In genomic region chr4:176150283-176150682, GRCh38 we compare ENCODE assay signal across 9 cellular contexts. TPM values are rescaled to one million over a fixed set of nuclear protein-coding genes. Genes with fewer than 3 reads are reported as not detected.
DNase-seq lines count a peak whose midpoint lies in the region; ATAC-seq and TF ChIP-seq lines count a peak whose summit lies in the region.
"Had no signal": no experiment of that assay in that cellular context is flagged by ENCODE, and none has a peak within 500 bp of the region (broad histone marks: within the 10 kb centered on the region; RNA-seq: fewer than 3 reads in every experiment).

No MANE protein-coding gene starts in this region.

- no peaks in the 10 kb centered on the region for H3K9me2 ChIP-seq in DOHH2 (replicated peaks; ENCODE audit: control insufficient read depth, low read length)

- H3K79me2 ChIP-seq in DOHH2 (ENCODE audit: control insufficient read depth, low read length): no peaks in the 10 kb centered on the region

- H3K4me1 ChIP-seq in DOHH2 (ENCODE audit: control insufficient read depth, low read length) (peaks cover 18% of the 10 kb centered on the region), right lobe of liver (no peaks in the 10 kb centered on the region), vagina (no peaks in the 10 kb centered on the region)

- H3K9me3 ChIP-seq in DOHH2 (ENCODE audit: control insufficient read depth, insufficient read depth, low read length) (no peaks in the 10 kb centered on the region), right lobe of liver (no peaks in the 10 kb centered on the region), vagina (no peaks in the 10 kb centered on the region)

- intact Hi-C loops in right lobe of liver (cut with DNase I) (no loop called here), vagina (cut with DNase I) (loop anchor here (5.0 kb wide), 1 partner anchor 192 kb away; no protein-coding TSS in a partner anchor)

- no peaks in the 10 kb centered on the region for H4K20me1 ChIP-seq in DOHH2 (ENCODE audit: control insufficient read depth, insufficient read depth, low read depth, low read length)

- ATAC-seq in HG02759 (IDR thresholded peaks at IDR 0.05; ENCODE audit: unreplicated experiment): peak; percentile 45
- peak in 1 of 4 donors; percentile 56 for ATAC-seq in right lobe of liver
- ATAC-seq in GM21515 (IDR thresholded peaks at IDR 0.05; ENCODE audit: unreplicated experiment): no peak

- peak overlapping the region; percentile 44 for H3K4me2 ChIP-seq in DOHH2 (ENCODE audit: low read length)

- no peaks in the 10 kb centered on the region for H3K36me3 ChIP-seq in DOHH2 (ENCODE audit: control insufficient read depth, low read length)
- H3K36me3 ChIP-seq in right lobe of liver: no peaks in the 10 kb centered on the region
- H3K36me3 ChIP-seq in vagina: no peaks in the 10 kb centered on the region

- TF ChIP-seq POLR2A in right lobe of liver (IDR thresholded peaks at IDR 0.05) (no peak), vagina (IDR thresholded peaks at IDR 0.05) (no peak)

- H3K27me3 ChIP-seq in DOHH2 (ENCODE audit: control insufficient read depth, low read length): no peaks in the 10 kb centered on the region
- H3K27me3 ChIP-seq in right lobe of liver: no peaks in the 10 kb centered on the region
- no peaks in the 10 kb centered on the region for H3K27me3 ChIP-seq in vagina

- DNase-seq in right lobe of liver (no peak), cerebellar nuclear complex (lab: John Stamatoyannopoulos, UW) (no peak), vagina (ENCODE audit: extremely low spot score in 2 of 2) (no peak)
- no peak for DNase-seq in activated CD8-positive, alpha-beta memory T cell treated with anti-CD3 and anti-CD28 coated beads, Interleukin-2, amount 50 U/mL, for 4 hours

- H3K27ac ChIP-seq in DOHH2 (ENCODE audit: low read depth, low read length) (peak overlapping the region; percentile 49), VCaP (no peak overlapping the region), right lobe of liver (no peak overlapping the region), vagina (no peak overlapping the region)
- H3K27ac ChIP-seq: HL-60 had no signal

- TF ChIP-seq CTCF in DOHH2 (IDR thresholded peaks at IDR 0.05; ENCODE audit: low read depth, low read length, poor library complexity, severe bottlenecking) (peak; percentile 43), VCaP (conservative IDR thresholded peaks at IDR 0.05) (peak; percentile 72), right lobe of liver (IDR thresholded peaks at IDR 0.05) (peak; percentile 29 to 39 (median 32)), vagina (IDR thresholded peaks at IDR 0.05) (no peak)

- peak overlapping the region; percentile 48; the same call in 1 of the 2 replicates for H3K4me3 ChIP-seq in DOHH2 (ENCODE audit: low read length)
- no peak overlapping the region for H3K4me3 ChIP-seq in right lobe of liver
- H3K4me3 ChIP-seq in vagina: no peak overlapping the region

- H3F3A ChIP-seq in DOHH2 (ENCODE audit: control insufficient read depth, insufficient read depth): peaks cover 6% of the 10 kb centered on the region; the same call in 1 of the 2 replicates

RNA-seq across cellular contexts. Expression of gene SPATA4, which starts 45.1 kb away (rescaled TPM):
- total RNA-seq in right lobe of liver: not detected
- total RNA-seq in vagina: not detected

Comparison
In these comparisons a context has a peak if more than half of its experiments do, and no peak if none do; other contexts are left out.
1. CTCF ChIP-seq: peak in DOHH2 (single experiment), VCaP (single experiment) and right lobe of liver (4 of 4); none in vagina (0 of 3).